In the genomic region with DNA sequence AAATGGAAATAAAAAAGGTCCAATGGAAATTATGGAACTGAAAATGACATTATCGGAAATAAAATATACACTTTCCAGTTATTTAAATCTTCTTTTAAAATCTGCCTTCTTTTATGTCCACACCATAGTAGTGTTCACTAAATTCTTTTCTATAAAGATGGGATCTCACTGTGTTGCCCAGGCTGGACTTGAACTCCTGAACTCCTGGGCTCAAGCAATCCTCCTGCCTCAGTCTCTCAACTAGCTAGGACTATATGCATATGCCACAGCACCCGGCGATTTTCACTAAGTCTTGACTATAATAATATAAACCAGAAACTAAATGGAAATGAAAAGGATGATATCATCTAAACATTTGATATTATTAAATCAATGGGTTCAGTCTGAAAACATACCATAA, we compare ENCODE assay signal across 1 cellular context.
TF ChIP-seq lines count a peak whose summit lies in the region.

No MANE protein-coding gene starts in this region.

TF ChIP-seq in K562, 482 proteins besides CTCF, POLR2A, EP300 and RAD21 (continued from another document):
- no peak for TF ChIP-seq ZHX1 (conservative IDR thresholded peaks at IDR 0.05; ENCODE audit: low read length)
- no peak for TF ChIP-seq ZNF717 (CRISPR knock-in tag; IDR thresholded peaks at IDR 0.05)
- no peak for TF ChIP-seq PHF21A (IDR thresholded peaks at IDR 0.05; ENCODE audit: borderline replicate concordance, low read depth)
- TF ChIP-seq, protein P1, sequence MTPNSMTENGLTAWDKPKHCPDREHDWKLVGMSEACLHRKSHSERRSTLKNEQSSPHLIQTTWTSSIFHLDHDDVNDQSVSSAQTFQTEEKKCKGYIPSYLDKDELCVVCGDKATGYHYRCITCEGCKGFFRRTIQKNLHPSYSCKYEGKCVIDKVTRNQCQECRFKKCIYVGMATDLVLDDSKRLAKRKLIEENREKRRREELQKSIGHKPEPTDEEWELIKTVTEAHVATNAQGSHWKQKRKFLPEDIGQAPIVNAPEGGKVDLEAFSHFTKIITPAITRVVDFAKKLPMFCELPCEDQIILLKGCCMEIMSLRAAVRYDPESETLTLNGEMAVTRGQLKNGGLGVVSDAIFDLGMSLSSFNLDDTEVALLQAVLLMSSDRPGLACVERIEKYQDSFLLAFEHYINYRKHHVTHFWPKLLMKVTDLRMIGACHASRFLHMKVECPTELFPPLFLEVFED (CRISPR knock-in tag; conservative IDR thresholded peaks at IDR 0.05), result no peak
- TF ChIP-seq ZNF121 (CRISPR knock-in tag; conservative IDR thresholded peaks at IDR 0.05), result peak; percentile 65
